In genomic region chr20:5973172-5973571, GRCh38 we compare ENCODE assay signal across 16 cellular contexts. TPM values are rescaled to one million over a fixed set of nuclear protein-coding genes. Genes with fewer than 3 reads are reported as not detected.
DNase-seq lines count a peak whose midpoint lies in the region; ATAC-seq and TF ChIP-seq lines count a peak whose summit lies in the region.
"Had no signal": no experiment of that assay in that cellular context is flagged by ENCODE, and none has a peak within 500 bp of the region (broad histone marks: within the 10 kb centered on the region; RNA-seq: fewer than 3 reads in every experiment).

No MANE protein-coding gene starts in this region.

- no peak overlapping the region for H3K4me3 Mint-ChIP-seq in Calu3 (ENCODE audit: low read depth, unreplicated experiment)
- H3K4me3 Mint-ChIP-seq in CD4-positive, alpha-beta memory T cell, result no peak overlapping the region
- H3K4me3 Mint-ChIP-seq: activated naive CD4-positive, alpha-beta T cell treated with anti-CD3 and anti-CD28 coated beads, Interleukin-2, amount 10 ng/mL, durations not matched to agents 7 days and 5 days; effector memory CD8-positive, alpha-beta T cell had no signal

- H3K36me3 Mint-ChIP-seq in Calu3 (ENCODE audit: insufficient read depth, unreplicated experiment), result peaks cover 5% of the 10 kb centered on the region
- H3K36me3 Mint-ChIP-seq in CD4-positive, alpha-beta memory T cell, result peaks cover 28 to 30% of the 10 kb centered on the region in 2 donors

- H3K4me1 ChIP-seq in PC-9 (replicated peaks; ENCODE audit: insufficient read depth), result 0 out of 2 replicates have a peak, but pooled peaks cover 4% of the 10 kb centered on the region
- peaks cover 3% of the 10 kb centered on the region for H3K4me1 ChIP-seq in mucosa of descending colon (ENCODE audit: low read depth)
- H3K4me1 ChIP-seq in CD4-positive, alpha-beta memory T cell (ENCODE audit: insufficient read depth, low read length), result no peaks in the 10 kb centered on the region
- no peaks in the 10 kb centered on the region for H3K4me1 ChIP-seq in psoas muscle
- H3K4me1 ChIP-seq: heart left ventricle had no signal

- H3K9me3 ChIP-seq in PC-9 (ENCODE audit: insufficient read depth, low read depth) (no peaks in the 10 kb centered on the region), mucosa of descending colon (no peaks in the 10 kb centered on the region), psoas muscle (no peaks in the 10 kb centered on the region)
- no peaks in the 10 kb centered on the region for H3K9me3 ChIP-seq in CD4-positive, alpha-beta memory T cell (ENCODE audit: control insufficient read depth in 1 of 2, low read length in 2 of 2)
- H3K9me3 ChIP-seq: heart left ventricle had no signal

- no peaks in the 10 kb centered on the region for H3K27me3 ChIP-seq in PC-9 (ENCODE audit: insufficient read depth, low read depth)
- no peaks in the 10 kb centered on the region for H3K27me3 ChIP-seq in CD4-positive, alpha-beta memory T cell (ENCODE audit: insufficient read depth, low read length)
- no peaks in the 10 kb centered on the region for H3K27me3 ChIP-seq in psoas muscle (ENCODE audit: insufficient read depth in 3 of 3, low read length in 2 of 3)
- H3K27me3 ChIP-seq: heart left ventricle had no signal

- no peak overlapping the region for H3K4me2 ChIP-seq in PC-9

- no peak overlapping the region for H3K4me3 ChIP-seq in PC-9
- H3K4me3 ChIP-seq in epithelial cell of proximal tubule (ENCODE audit: low read depth, low read length), result peak overlapping the region; percentile 20
- H3K4me3 ChIP-seq in mucosa of descending colon, result no peak overlapping the region
- no peak overlapping the region for H3K4me3 ChIP-seq in CD4-positive, alpha-beta memory T cell (ENCODE audit: low read length in 2 of 2)
- H3K4me3 ChIP-seq in psoas muscle, result no peak overlapping the region
- H3K4me3 ChIP-seq: heart left ventricle had no signal

- H3K9me2 ChIP-seq in PC-9 (ENCODE audit: insufficient read depth), result no peaks in the 10 kb centered on the region

- WGBS in psoas muscle, 3 donors, result 88 to 94% (median 91%) methylated on average over 2 of the region's 2 CpGs

- H3K36me3 ChIP-seq in PC-9 (ENCODE audit: low read depth) (no peaks in the 10 kb centered on the region), mucosa of descending colon (ENCODE audit: low read depth) (no peaks in the 10 kb centered on the region), psoas muscle (ENCODE audit: insufficient read depth in 1 of 2, low read depth in 1 of 2) (peaks cover 2 to 55% of the 10 kb centered on the region in 2 donors)
- H3K36me3 ChIP-seq in CD4-positive, alpha-beta memory T cell (ENCODE audit: insufficient read depth, low read length), result peaks cover 3% of the 10 kb centered on the region

- BruUV-seq in Calu3 (replicated peaks; lab: Mats Ljungman, UMichigan) (no TSS peak), PC-9 (replicated peaks; lab: Mats Ljungman, UMichigan) (no TSS peak)

- CTCF ChIA-PET in Calu3 (lab: Charles Lee) (no interaction called here), PC-9 (lab: Charles Lee) (interaction anchor here (0.6 kb wide), 1 partner anchor 426 kb away, joined by 4 read pairs; no protein-coding TSS in a partner anchor)
- CTCF ChIA-PET in CD4-positive, alpha-beta memory T cell (lab: Charles Lee; ENCODE audit: partially characterized antibody), result interaction anchor here (0.8 kb wide), 1 partner anchor 9 kb away, joined by 3 read pairs; no protein-coding TSS in a partner anchor

- DNase-seq in Calu3 (no peak), PC-9 (peak in 1 of 2 experiments; percentile 68), epithelial cell of proximal tubule (ENCODE audit: low read depth) (peak; percentile 99), mucosa of descending colon (no peak), DMS79 (lab: John Stamatoyannopoulos, UW) (no peak), Ammon's horn (ENCODE audit: low spot score) (no peak), psoas muscle (no peak)
- no peak for DNase-seq in CD4-positive, alpha-beta memory T cell
- DNase-seq: activated CD4-positive, alpha-beta T cell treated with anti-CD3 and anti-CD28 coated beads for 1 hour; activated naive CD4-positive, alpha-beta T cell treated with anti-CD3 and anti-CD28 coated beads, Interleukin-2, amount 10 ng/mL, durations not matched to agents 7 days and 5 days; central memory CD4-positive, alpha-beta T cell; effector memory CD8-positive, alpha-beta T cell; heart left ventricle; NCI-H1417; posterior cingulate gyrus; SHP77 treated with DMSO at 0.1 percent for 48 hours had no signal

- H3K27ac ChIP-seq in PC-9 (peak overlapping the region; percentile 21; the same call in 1 of the 2 replicates), psoas muscle (no peak overlapping the region)
- no peak overlapping the region for H3K27ac ChIP-seq in CD4-positive, alpha-beta memory T cell (ENCODE audit: low read depth, low read length)
- H3K27ac ChIP-seq: heart left ventricle had no signal

- TF ChIP-seq CTCF in Calu3 (IDR thresholded peaks at IDR 0.05; ENCODE audit: unreplicated experiment), result no peak
- TF ChIP-seq CTCF in PC-9 (conservative IDR thresholded peaks at IDR 0.05), result no peak
- TF ChIP-seq CTCF in epithelial cell of proximal tubule (conservative IDR thresholded peaks at IDR 0.05; ENCODE audit: low read depth, low read length), result no peak
- TF ChIP-seq CTCF in mucosa of descending colon (IDR thresholded peaks at IDR 0.05), result no peak
- TF ChIP-seq CTCF in psoas muscle (IDR thresholded peaks at IDR 0.05), result no peak

- ATAC-seq in mucosa of descending colon, result peak; percentile 72
- ATAC-seq in psoas muscle, result no peak
- ATAC-seq: effector memory CD8-positive, alpha-beta T cell; heart left ventricle had no signal

- no peaks in the 10 kb centered on the region for H3K9me3 Mint-ChIP-seq in Calu3 (ENCODE audit: low read depth, unreplicated experiment)
- H3K9me3 Mint-ChIP-seq in CD4-positive, alpha-beta memory T cell, result no peaks in the 10 kb centered on the region
- H3K9me3 Mint-ChIP-seq: activated naive CD4-positive, alpha-beta T cell treated with anti-CD3 and anti-CD28 coated beads, Interleukin-2, amount 10 ng/mL, durations not matched to agents 7 days and 5 days; effector memory CD8-positive, alpha-beta T cell had no signal

- intact Hi-C loops in Calu3 (cut with micrococcal nuclease; ENCODE audit: unreplicated experiment), result no loop called here
- intact Hi-C loops in PC-9 (cut with micrococcal nuclease; ENCODE audit: unreplicated experiment), result no loop called here
- intact Hi-C loops in mucosa of descending colon (cut with DNase I, micrococcal nuclease), result no loop called here
- intact Hi-C loops in CD4-positive, alpha-beta memory T cell (cut with micrococcal nuclease), result no loop called here
- intact Hi-C loops in psoas muscle (cut with DNase I), result no loop called here

- POLR2A ChIA-PET in PC-9 (lab: Charles Lee; ENCODE audit: unreplicated experiment), result no interaction called here
- POLR2A ChIA-PET in CD4-positive, alpha-beta memory T cell (lab: Charles Lee; ENCODE audit: partially characterized antibody), result no interaction called here

- H3K79me2 ChIP-seq in PC-9 (ENCODE audit: low read depth), result no peaks in the 10 kb centered on the region

- H2AFZ ChIP-seq in PC-9, result no peak overlapping the region

- H4K20me1 ChIP-seq in PC-9 (ENCODE audit: insufficient read depth), result no peaks in the 10 kb centered on the region

- no peaks in the 10 kb centered on the region for H3K27me3 Mint-ChIP-seq in Calu3 (ENCODE audit: unreplicated experiment)
- H3K27me3 Mint-ChIP-seq in CD4-positive, alpha-beta memory T cell, result no peaks in the 10 kb centered on the region
- H3K27me3 Mint-ChIP-seq: activated naive CD4-positive, alpha-beta T cell treated with anti-CD3 and anti-CD28 coated beads, Interleukin-2, amount 10 ng/mL, durations not matched to agents 7 days and 5 days; effector memory CD8-positive, alpha-beta T cell had no signal

- H3F3A ChIP-seq in PC-9 (ENCODE audit: insufficient read depth, low read depth), result no peaks in the 10 kb centered on the region

- H3K4me1 Mint-ChIP-seq in Calu3 (ENCODE audit: low read depth, unreplicated experiment), result peaks cover 16% of the 10 kb centered on the region
- no peaks in the 10 kb centered on the region for H3K4me1 Mint-ChIP-seq in CD4-positive, alpha-beta memory T cell
- H3K4me1 Mint-ChIP-seq: activated naive CD4-positive, alpha-beta T cell treated with anti-CD3 and anti-CD28 coated beads, Interleukin-2, amount 10 ng/mL, durations not matched to agents 7 days and 5 days had no signal

- H3K27ac Mint-ChIP-seq in Calu3 (ENCODE audit: unreplicated experiment), result peak overlapping the region; percentile 83
- H3K27ac Mint-ChIP-seq in CD4-positive, alpha-beta memory T cell, result no peak overlapping the region
- H3K27ac Mint-ChIP-seq: activated naive CD4-positive, alpha-beta T cell treated with anti-CD3 and anti-CD28 coated beads, Interleukin-2, amount 10 ng/mL, durations not matched to agents 7 days and 5 days; effector memory CD8-positive, alpha-beta T cell had no signal

RNA-seq across cellular contexts. Expression of gene MCM8, which starts 22.7 kb away (rescaled TPM):
- 18.4 and 20.6 TPM in 2 replicates for total RNA-seq in Calu3 (2022)
- total RNA-seq in PC-9 (2021), result 18.2 and 22.4 TPM in 2 replicates
- 16.1 and 19.2 TPM in 2 replicates for total RNA-seq in epithelial cell of proximal tubule
- 1 to 10 TPM; 4.9 to 9.8 (median 7.8) TPM for total RNA-seq in mucosa of descending colon
- 10 to 100 TPM; 10.2 to 11.1 TPM for total RNA-seq in CD4-positive, alpha-beta memory T cell
- polyA plus RNA-seq in CD4-positive, alpha-beta memory T cell, result under 1 TPM in 1 of 2 donors, not detected in 1; 0.78 TPM
- total RNA-seq in psoas muscle, result 1 to 10 TPM; 3.9 to 8.0 (median 6.4) TPM
- 10 to 100 TPM in 1 of 3 donors, 1 to 10 TPM in 2; 2.9 to 14.8 (median 6.1) TPM for polyA plus RNA-seq in psoas muscle

RNA-seq across cellular contexts. Expression of gene TRMT6, which starts 22.8 kb away (rescaled TPM):
- total RNA-seq in Calu3 (2022), result 14.2 and 15.5 TPM in 2 replicates
- 12.2 and 16.2 TPM in 2 replicates for total RNA-seq in PC-9 (2021)
- 12.3 and 21.6 TPM in 2 replicates for total RNA-seq in epithelial cell of proximal tubule
- 10 to 100 TPM in 1 of 3 donors, 1 to 10 TPM in 2; 8.3 to 10.5 (median 9.2) TPM for total RNA-seq in mucosa of descending colon
- total RNA-seq in CD4-positive, alpha-beta memory T cell, result 10 to 100 TPM; 17.9 to 18.3 TPM
- 10 to 100 TPM; 13.4 to 21.0 TPM for polyA plus RNA-seq in CD4-positive, alpha-beta memory T cell
- 10 to 100 TPM in 3 of 4 donors, 1 to 10 TPM in 1; 9.0 to 25.9 (median 21.6) TPM for total RNA-seq in psoas muscle
- 100 to 1,000 TPM in 1 of 3 donors, 10 to 100 TPM in 2; 14.9 to 177 (median 25.6) TPM for polyA plus RNA-seq in psoas muscle

RNA-seq across cellular contexts. Expression of gene CRLS1, which starts 32.8 kb away (rescaled TPM):
- total RNA-seq in Calu3 (2022) (21.6 and 25.4 TPM in 2 replicates), PC-9 (2021) (24.6 and 43.6 TPM in 2 replicates), epithelial cell of proximal tubule (36.8 and 42.0 TPM in 2 replicates), mucosa of descending colon (10 to 100 TPM; 36.7 to 56.2 (median 41.8) TPM), psoas muscle (100 to 1,000 TPM in 1 of 4 donors, 10 to 100 TPM in 3; 41.7 to 154 (median 68.2) TPM)
- 10 to 100 TPM; 22.5 to 22.6 TPM for total RNA-seq in CD4-positive, alpha-beta memory T cell
- 10 to 100 TPM; 43.1 to 45.0 TPM for polyA plus RNA-seq in CD4-positive, alpha-beta memory T cell
- polyA plus RNA-seq in psoas muscle, result 100 to 1,000 TPM in 1 of 3 donors, 10 to 100 TPM in 2; 84.5 to 151 (median 86.5) TPM
